Comparison of ENCODE assay signal across 8 cellular contexts in genomic region chr5:134070979-134071849, GRCh38. TPM values are rescaled to one million over a fixed set of nuclear protein-coding genes. Genes with fewer than 3 reads are reported as not detected.
DNase-seq lines count a peak whose midpoint lies in the region; ATAC-seq, FAIRE-seq and TF ChIP-seq lines count a peak whose summit lies in the region.

No MANE protein-coding gene starts in this region.

- FAIRE-seq in pancreas (lab: Jason Lieb, UNC), result no peak

- TF ChIP-seq CTCF in esophagus squamous epithelium (IDR thresholded peaks at IDR 0.05), result no peak
- TF ChIP-seq CTCF in pancreas (IDR thresholded peaks at IDR 0.05), result no peak

- 14 to 28% methylated on average over 9 to 15 of the region's 42 CpGs for WGBS in esophagus squamous epithelium, 2 donors
- WGBS in pancreas, 2 donors, result 11 to 13% methylated on average over 39 to 42 of the region's 42 CpGs

- peak; percentile 23 for DNase-seq in T-helper 9 cell
- no peak for DNase-seq in esophagus squamous epithelium (lab: John Stamatoyannopoulos, UW)
- peak; percentile 33 to 77 (median 54) for DNase-seq in pancreas
- no peak for DNase-seq in NCI-H146 (lab: John Stamatoyannopoulos, UW)
- DNase-seq in NCI-H748 (lab: John Stamatoyannopoulos, UW; ENCODE audit: unreplicated experiment), result no peak
- no peak for DNase-seq in NCI-H345 treated with DMSO at 0.1 percent for 48 hours (lab: John Stamatoyannopoulos, UW; ENCODE audit: unreplicated experiment)

- H3K4me3 ChIP-seq in esophagus squamous epithelium, result peak overlapping the region; percentile 16 to 56 (median 34)
- H3K4me3 ChIP-seq in pancreas, result peak overlapping the region; percentile 16 to 53 (median 34)

- no peaks in the 10 kb centered on the region for H3K36me3 ChIP-seq in esophagus squamous epithelium
- H3K36me3 ChIP-seq in pancreas, result no peaks in the 10 kb centered on the region

- no peak for TF ChIP-seq POLR2A in esophagus squamous epithelium (IDR thresholded peaks at IDR 0.05)

- H3K4me1 ChIP-seq in esophagus squamous epithelium, result peaks cover 0 to 14% (median 9%) of the 10 kb centered on the region in 3 donors
- H3K4me1 ChIP-seq in pancreas, result peaks cover 0 to 4% (median 0%) of the 10 kb centered on the region in 3 donors

- H3K9me3 ChIP-seq in esophagus squamous epithelium, result no peaks in the 10 kb centered on the region
- H3K9me3 ChIP-seq in pancreas, result no peaks in the 10 kb centered on the region

- peak; percentile 56 for ATAC-seq in GM19043 (IDR thresholded peaks at IDR 0.05; ENCODE audit: low read depth, unreplicated experiment)
- peak; percentile 76 to 93 (median 90) for ATAC-seq in pancreas
- ATAC-seq in HG02981 (IDR thresholded peaks at IDR 0.05; ENCODE audit: unreplicated experiment), result no peak

- H3K27me3 ChIP-seq in esophagus squamous epithelium (peaks cover 0 to 36% (median 0%) of the 10 kb centered on the region in 4 donors), pancreas (no peaks in the 10 kb centered on the region)

- intact Hi-C loops in esophagus squamous epithelium (cut with DNase I) (no loop called here), pancreas (cut with DNase I) (no loop called here)

- H3K27ac ChIP-seq in esophagus squamous epithelium (no peak overlapping the region), pancreas (peak overlapping the region in 1 of 4 donors; percentile 17)

RNA-seq across cellular contexts. Expression of gene TCF7, which starts 43.3 kb away (rescaled TPM):
- total RNA-seq in esophagus squamous epithelium (1 to 10 TPM; 1.9 to 7.6 (median 2.8) TPM), pancreas (10 to 100 TPM in 1 of 6 donors, 1 to 10 TPM in 5; 5.6 to 13.1 (median 7.7) TPM)
- 1 to 10 TPM; 1.9 to 4.6 TPM for polyA plus RNA-seq in pancreas

Comparison
In these comparisons a context has a peak if more than half of its experiments do, and no peak if none do; other contexts are left out.
1. DNase-seq: peak in T-helper 9 cell (single experiment) and pancreas (6 of 6); none in esophagus squamous epithelium (single experiment), NCI-H146 (single experiment), NCI-H748 (single experiment) and NCI-H345 treated with DMSO at 0.1 percent for 48 hours (single experiment).